In genomic region chr10:16853201-16853600, GRCh38 we compare ENCODE assay signal across 9 cellular contexts. TPM values are rescaled to one million over a fixed set of nuclear protein-coding genes. Genes with fewer than 3 reads are reported as not detected.
A peak's percentile ranks its signal among the peaks of the same experiment; 100 is the strongest.
DNase-seq lines count a peak whose midpoint lies in the region; ATAC-seq and TF ChIP-seq lines count a peak whose summit lies in the region.
"Had no signal": no experiment of that assay in that cellular context is flagged by ENCODE, and none has a peak within 500 bp of the region (broad histone marks: within the 10 kb centered on the region; RNA-seq: fewer than 3 reads in every experiment).

No MANE protein-coding gene starts in this region.

- intact Hi-C loops in A673 (cut with micrococcal nuclease; ENCODE audit: unreplicated experiment) = no loop called here

- no TSS peak for BruUV-seq in A673 (replicated peaks; lab: Mats Ljungman, UMichigan)

- H3K27me3 ChIP-seq in A673 (replicated peaks; ENCODE audit: insufficient read depth, low read depth, low read length, poor library complexity) (no peaks in the 10 kb centered on the region), GM23248 (replicated peaks; ENCODE audit: insufficient read depth) (no peaks in the 10 kb centered on the region), SJCRH30 (no peaks in the 10 kb centered on the region)

- H3K79me2 ChIP-seq in GM23248 (ENCODE audit: insufficient read depth) = no peaks in the 10 kb centered on the region

- peak; percentile 75 for DNase-seq in A673 (ENCODE audit: low spot score)
- peak; percentile 47 for DNase-seq in GM23248
- peak; percentile 30 to 71 for DNase-seq in SJCRH30
- peak; percentile 52 for DNase-seq in foreskin melanocyte
- no peak for DNase-seq in stimulated activated CD8-positive, alpha-beta memory T cell treated with anti-CD3 and anti-CD28 coated beads, Interleukin-4, amount 100 ng/mL, for 48 hours
- DNase-seq in stimulated activated naive B cell treated with anti-CD40 and anti-IgM and Interleukin-4, amounts not matched to agents 10 μg/mL and 1 μg/mL and 100 μg/mL, for 72 hours = no peak
- DNase-seq: NCI-H774 had no signal

- H3K27me3 Mint-ChIP-seq in stimulated activated naive B cell treated with anti-CD40 and anti-IgM and Interleukin-4, amounts not matched to agents 10 μg/mL and 1 μg/mL and 100 μg/mL, for 72 hours = peaks cover 0 to 4% of the 10 kb centered on the region in 2 donors

- H2AFZ ChIP-seq in GM23248 = no peak overlapping the region; the same call in 1 of the 2 replicates

- H4K20me1 ChIP-seq in GM23248 (ENCODE audit: insufficient read depth) = no peaks in the 10 kb centered on the region

- CTCF ChIA-PET in A673 (lab: Charles Lee) = no interaction called here

- H3K36me3 Mint-ChIP-seq in stimulated activated naive B cell treated with anti-CD40 and anti-IgM and Interleukin-4, amounts not matched to agents 10 μg/mL and 1 μg/mL and 100 μg/mL, for 72 hours = peaks cover 0 to 2% of the 10 kb centered on the region in 2 donors

- H3K9me3 Mint-ChIP-seq in stimulated activated naive B cell treated with anti-CD40 and anti-IgM and Interleukin-4, amounts not matched to agents 10 μg/mL and 1 μg/mL and 100 μg/mL, for 72 hours = no peaks in the 10 kb centered on the region

- H3K4me1 ChIP-seq in A673 (ENCODE audit: insufficient read depth, low read length, poor library complexity, severe bottlenecking) (peaks cover 5% of the 10 kb centered on the region), GM23248 (ENCODE audit: insufficient read depth) (peaks cover 18% of the 10 kb centered on the region), SJCRH30 (peaks cover 15% of the 10 kb centered on the region)

- POLR2A ChIA-PET in A673 (lab: Charles Lee; ENCODE audit: low non-redundant PET) = no interaction called here

- no peak overlapping the region for H3K9ac ChIP-seq in GM23248

- H3K4me2 ChIP-seq in GM23248 (ENCODE audit: unreplicated experiment) = no peak overlapping the region

- H3K9me3 ChIP-seq in A673 (ENCODE audit: low read depth, low read length, poor library complexity, severe bottlenecking) (no peaks in the 10 kb centered on the region), GM23248 (ENCODE audit: low read depth) (no peaks in the 10 kb centered on the region), SJCRH30 (replicated peaks) (no peaks in the 10 kb centered on the region)

- in situ Hi-C loops in GM23248 (cut with MboI) = no loop called here

- WGBS in GM23248 (ENCODE audit: low coverage in 1 of 2, low lambda C conversion rate in 2 of 2, missing lambda C conversion rate in 2 of 2), 2 experiments = 82 to 84% methylated on average over 4 of the region's 4 CpGs

- ATAC-seq in stimulated activated naive B cell treated with anti-CD40 and anti-IgM and Interleukin-4, amounts not matched to agents 10 μg/mL and 1 μg/mL and 100 μg/mL, for 72 hours (replicated peaks) = no peak
- ATAC-seq in HG02798 (IDR thresholded peaks at IDR 0.05; ENCODE audit: poor library complexity, unreplicated experiment) (no peak), GM21423 (IDR thresholded peaks at IDR 0.05; ENCODE audit: unreplicated experiment) (no peak)

- peaks cover 3% of the 10 kb centered on the region; the same call in 1 of the 2 replicates for H3F3A ChIP-seq in GM23248 (ENCODE audit: insufficient read depth)

- H3K27ac ChIP-seq in A673 (ENCODE audit: low read depth, low read length, poor library complexity, severe bottlenecking) = no peak overlapping the region
- H3K27ac ChIP-seq in GM23248 = no peak overlapping the region
- H3K27ac ChIP-seq in SJCRH30 = no peak overlapping the region

- no peak overlapping the region for H3K27ac Mint-ChIP-seq in stimulated activated naive B cell treated with anti-CD40 and anti-IgM and Interleukin-4, amounts not matched to agents 10 μg/mL and 1 μg/mL and 100 μg/mL, for 72 hours

- no peak overlapping the region for H3K4me3 Mint-ChIP-seq in stimulated activated naive B cell treated with anti-CD40 and anti-IgM and Interleukin-4, amounts not matched to agents 10 μg/mL and 1 μg/mL and 100 μg/mL, for 72 hours

- no peaks in the 10 kb centered on the region for H3K4me1 Mint-ChIP-seq in stimulated activated naive B cell treated with anti-CD40 and anti-IgM and Interleukin-4, amounts not matched to agents 10 μg/mL and 1 μg/mL and 100 μg/mL, for 72 hours

- H3K36me3 ChIP-seq in A673 (ENCODE audit: insufficient read depth, low read length, poor library complexity, severe bottlenecking) (no peaks in the 10 kb centered on the region), GM23248 (ENCODE audit: low read depth) (no peaks in the 10 kb centered on the region), SJCRH30 (no peaks in the 10 kb centered on the region)

- H3K9me2 ChIP-seq in GM23248 (ENCODE audit: insufficient read depth) = no peaks in the 10 kb centered on the region

- no peak overlapping the region for H3K4me3 ChIP-seq in A673 (ENCODE audit: low read depth, low read length, poor library complexity, severe bottlenecking)
- no peak overlapping the region for H3K4me3 ChIP-seq in GM23248
- H3K4me3 ChIP-seq in SJCRH30 = no peak overlapping the region

- TF ChIP-seq CTCF in A673 (conservative IDR thresholded peaks at IDR 0.05; ENCODE audit: low read depth, low read length) = peak; percentile 73

RNA-seq across cellular contexts. Expression of gene RSU1, which starts 36.0 kb away (rescaled TPM):
- 62.8 and 64.0 TPM in 2 replicates for total RNA-seq in A673 (2021)
- total RNA-seq in GM23248 (2014; rRNA removed; shearing (Covaris generic)) = 104 and 109 TPM in 2 replicates
- polyA plus RNA-seq in GM23248 (2016; fragmentation: Nextera tagmentation; extraction: Ambion mirVana) = 236 and 252 TPM in 2 replicates
- total RNA-seq in SJCRH30 (2014; rRNA removed; shearing (Covaris generic)) = 23.3 and 28.4 TPM in 2 replicates

Comparison
In these comparisons a context has a peak if more than half of its experiments do, and no peak if none do; other contexts are left out.
1. DNase-seq: peak in A673 (single experiment), GM23248 (single experiment), SJCRH30 (2 of 2) and foreskin melanocyte (single experiment); none in stimulated activated CD8-positive, alpha-beta memory T cell treated with anti-CD3 and anti-CD28 coated beads, Interleukin-4, amount 100 ng/mL, for 48 hours (single experiment) and stimulated activated naive B cell treated with anti-CD40 and anti-IgM and Interleukin-4, amounts not matched to agents 10 μg/mL and 1 μg/mL and 100 μg/mL, for 72 hours (single experiment).